In the genomic region with DNA sequence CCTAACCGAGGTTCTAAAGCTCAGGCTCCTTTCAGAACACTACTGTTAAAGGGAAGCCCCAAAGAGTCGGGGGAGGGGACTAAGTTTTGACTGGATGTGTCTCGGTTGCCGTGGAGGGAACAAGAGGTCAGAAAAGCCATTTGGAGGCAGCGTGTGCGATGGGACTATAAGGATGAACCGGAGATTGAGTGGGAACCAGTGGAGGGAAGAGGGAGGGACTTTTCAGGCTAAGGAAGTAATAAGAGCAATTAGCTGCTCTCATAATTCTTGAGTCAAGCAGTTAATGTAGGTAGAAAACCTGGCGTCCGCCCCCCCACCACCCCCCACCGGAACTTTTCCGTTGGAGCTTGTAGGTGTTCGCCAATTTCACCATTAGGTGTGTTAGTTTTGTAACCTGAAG, we compare ENCODE assay signal across 8 cellular contexts. TPM values are rescaled to one million over a fixed set of nuclear protein-coding genes. Genes with fewer than 3 reads are reported as not detected.
DNase-seq lines count a peak whose midpoint lies in the region; ATAC-seq and TF ChIP-seq lines count a peak whose summit lies in the region.

No MANE protein-coding gene starts in this region.

- 0 to 2% methylated on average over 7 to 11 of the region's 12 CpGs for WGBS in endodermal cell (ENCODE audit: insufficient coverage in 1 of 2, insufficient read length in 1 of 2), 2 experiments

- H3K4me1 Mint-ChIP-seq in endodermal cell (peaks cover 12% of the 10 kb centered on the region), mesothelial cell of epicardium (peaks cover 24% of the 10 kb centered on the region)

- H3K27ac ChIP-seq in endodermal cell (ENCODE audit: low read depth, low read length) (peak overlapping the region; percentile 81), temporal lobe (ENCODE audit: low read depth, low read length) (peak overlapping the region; percentile 88)

- peak; percentile 60 for DNase-seq in DMS 273 treated with DMSO at 0.1 percent for 48 hours (lab: John Stamatoyannopoulos, UW)
- peak; percentile 49 for DNase-seq in LoVo (ENCODE audit: low spot score)
- peak; percentile 72 for DNase-seq in endodermal cell
- no peak for DNase-seq in mesothelial cell of epicardium (ENCODE audit: low spot score in 2 of 2, unreplicated experiment in 2 of 2)

- peaks cover 5% of the 10 kb centered on the region for H3K36me3 ChIP-seq in endodermal cell (ENCODE audit: control insufficient read depth, insufficient read depth, low read length)

- H3K27me3 Mint-ChIP-seq in endodermal cell (ENCODE audit: insufficient read depth) (peaks cover 36% of the 10 kb centered on the region), mesothelial cell of epicardium (ENCODE audit: low read depth) (peaks cover 2% of the 10 kb centered on the region)

- peak overlapping the region; percentile 96 for H3K9ac ChIP-seq in endodermal cell (ENCODE audit: extremely low read depth, low read length, poor library complexity, severe bottlenecking)

- H3K4me1 ChIP-seq in endodermal cell (ENCODE audit: control insufficient read depth, insufficient read depth, low read length): no peaks in the 10 kb centered on the region

- peak; percentile 14 for ATAC-seq in GM21529 (IDR thresholded peaks at IDR 0.05; ENCODE audit: unreplicated experiment)
- no peak for ATAC-seq in HG03108 (IDR thresholded peaks at IDR 0.05; ENCODE audit: unreplicated experiment)

- no peaks in the 10 kb centered on the region for H3K9me3 ChIP-seq in endodermal cell (ENCODE audit: control insufficient read depth, low read length)

- no peaks in the 10 kb centered on the region for H3K9me3 Mint-ChIP-seq in endodermal cell
- no peaks in the 10 kb centered on the region for H3K9me3 Mint-ChIP-seq in mesothelial cell of epicardium

- TF ChIP-seq CTCF in WI38 (IDR thresholded peaks at IDR 0.05; ENCODE audit: low read depth, low read length) (no peak), endodermal cell (conservative IDR thresholded peaks at IDR 0.05) (no peak), mesothelial cell of epicardium (IDR thresholded peaks at IDR 0.05; ENCODE audit: unreplicated experiment) (no peak)

- peak overlapping the region; percentile 98 for H3K27ac Mint-ChIP-seq in endodermal cell
- peak overlapping the region; percentile 96 for H3K27ac Mint-ChIP-seq in mesothelial cell of epicardium

- H3K4me3 Mint-ChIP-seq in endodermal cell (peak overlapping the region; percentile 75), mesothelial cell of epicardium (peak overlapping the region; percentile 93)

- peaks cover 2% of the 10 kb centered on the region for H3K36me3 Mint-ChIP-seq in endodermal cell (ENCODE audit: low read depth)
- no peaks in the 10 kb centered on the region for H3K36me3 Mint-ChIP-seq in mesothelial cell of epicardium

- peaks cover 6% of the 10 kb centered on the region for H3K27me3 ChIP-seq in endodermal cell (ENCODE audit: control insufficient read depth, insufficient read depth, low read length, poor library complexity, severe bottlenecking)

- H3K4me3 ChIP-seq in WI38 (ENCODE audit: low read depth, low read length) (peak overlapping the region; percentile 86), endodermal cell (ENCODE audit: low read length) (peak overlapping the region; percentile 95)

RNA-seq across cellular contexts. Expression of a gene that starts 0.5 kb away (rescaled TPM):
- 10 to 100 TPM; 57.0 to 61.9 TPM for total RNA-seq in endodermal cell
- polyA plus RNA-seq in endodermal cell (2013, experiment 1 of 2): 26.4 TPM
- 30.1 TPM for polyA plus RNA-seq in endodermal cell (2013, experiment 2 of 2)
- 108 to 119 TPM (median 110 TPM) in 3 replicates for total RNA-seq in mesothelial cell of epicardium
- total RNA-seq in temporal lobe: 190 TPM

RNA-seq across cellular contexts. Expression of a gene that starts 59.7 kb away (rescaled TPM):
- 10 to 100 TPM; 15.5 to 17.5 TPM for total RNA-seq in endodermal cell
- polyA plus RNA-seq in endodermal cell (2013, experiment 1 of 2): 13.3 TPM
- 10.1 TPM for polyA plus RNA-seq in endodermal cell (2013, experiment 2 of 2)
- 14.7 to 19.3 TPM (median 15.2 TPM) in 3 replicates for total RNA-seq in mesothelial cell of epicardium
- 16.7 TPM for total RNA-seq in temporal lobe

Comparison
In these comparisons a context has a peak if more than half of its experiments do, and no peak if none do; other contexts are left out.
1. DNase-seq: peak in DMS 273 treated with DMSO at 0.1 percent for 48 hours (single experiment), LoVo (single experiment) and endodermal cell (single experiment); none in mesothelial cell of epicardium (0 of 2).